ENCODE assay signal across 1 cellular context in the genomic region with DNA sequence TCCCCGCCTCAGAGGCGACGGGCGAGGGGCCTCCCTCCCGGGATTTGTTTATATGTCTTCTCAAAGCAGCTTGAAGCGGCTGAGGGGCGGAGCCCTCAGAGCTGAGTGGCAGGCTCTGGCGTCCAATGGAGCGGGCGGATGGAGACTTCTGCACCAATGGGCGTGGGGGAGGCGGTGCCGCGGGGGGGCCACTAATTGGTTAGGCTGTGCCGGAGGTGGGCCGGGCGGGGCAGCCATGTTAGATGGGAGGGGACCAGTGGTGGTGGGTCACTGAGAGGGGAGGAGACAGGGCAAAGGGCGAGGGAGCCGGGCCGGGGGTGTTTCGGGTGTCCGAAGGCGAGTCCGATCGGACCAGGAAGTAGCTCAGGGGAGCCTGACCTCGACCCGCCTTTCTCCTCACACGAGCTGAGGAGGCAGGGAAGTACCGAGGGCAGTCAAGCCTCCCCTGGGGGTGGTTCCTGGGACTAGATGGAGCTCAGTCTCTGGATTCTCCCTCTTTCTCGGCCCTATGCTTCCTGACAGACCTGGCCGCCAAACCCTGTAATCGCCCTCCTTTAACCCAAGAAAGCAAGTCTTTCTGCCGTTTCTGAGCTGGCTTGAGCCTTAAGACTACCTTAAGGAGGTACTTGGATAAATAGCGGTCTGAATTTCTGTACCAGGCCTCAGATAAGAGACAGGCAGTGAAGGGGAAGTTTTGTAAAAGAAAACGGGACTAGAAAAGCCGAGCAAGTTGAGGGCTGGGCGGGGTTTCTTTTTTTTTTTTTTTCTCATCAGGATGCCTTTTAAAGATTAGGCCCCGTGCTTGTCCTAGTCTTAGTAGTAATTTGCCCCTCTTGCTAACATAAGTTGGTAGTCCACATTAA.
TF ChIP-seq lines count a peak whose summit lies in the region.

No MANE protein-coding gene starts in this region.

TF ChIP-seq in GM12878, 131 proteins besides CTCF, POLR2A, EP300 and RAD21 (continued from another document):
- TF ChIP-seq E4F1 (IDR thresholded peaks at IDR 0.05; ENCODE audit: borderline replicate concordance, partially characterized antibody) (peak; percentile 59), GATAD2B (conservative IDR thresholded peaks at IDR 0.05; ENCODE audit: low read depth) (peak; percentile 71), CBX5 (IDR thresholded peaks at IDR 0.05; ENCODE audit: low read depth) (no peak), MTA3 (IDR thresholded peaks at IDR 0.05; ENCODE audit: borderline replicate concordance, low read length) (no peak), HDGF (IDR thresholded peaks at IDR 0.05) (peak; percentile 92), ZSCAN29 (IDR thresholded peaks at IDR 0.05) (no peak), HDAC2 (IDR thresholded peaks at IDR 0.05) (no peak), BMI1 (IDR thresholded peaks at IDR 0.05; ENCODE audit: borderline replicate concordance) (no peak), NFXL1 (IDR thresholded peaks at IDR 0.05; ENCODE audit: borderline replicate concordance) (no peak), CEBPZ (IDR thresholded peaks at IDR 0.05; ENCODE audit: low read depth, low read length) (no peak)
- TF ChIP-seq, protein P1, sequence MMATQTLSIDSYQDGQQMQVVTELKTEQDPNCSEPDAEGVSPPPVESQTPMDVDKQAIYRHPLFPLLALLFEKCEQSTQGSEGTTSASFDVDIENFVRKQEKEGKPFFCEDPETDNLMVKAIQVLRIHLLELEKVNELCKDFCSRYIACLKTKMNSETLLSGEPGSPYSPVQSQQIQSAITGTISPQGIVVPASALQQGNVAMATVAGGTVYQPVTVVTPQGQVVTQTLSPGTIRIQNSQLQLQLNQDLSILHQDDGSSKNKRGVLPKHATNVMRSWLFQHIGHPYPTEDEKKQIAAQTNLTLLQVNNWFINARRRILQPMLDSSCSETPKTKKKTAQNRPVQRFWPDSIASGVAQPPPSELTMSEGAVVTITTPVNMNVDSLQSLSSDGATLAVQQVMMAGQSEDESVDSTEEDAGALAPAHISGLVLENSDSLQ (IDR thresholded peaks at IDR 0.05) = peak; percentile 99
- TF ChIP-seq, protein P2, sequence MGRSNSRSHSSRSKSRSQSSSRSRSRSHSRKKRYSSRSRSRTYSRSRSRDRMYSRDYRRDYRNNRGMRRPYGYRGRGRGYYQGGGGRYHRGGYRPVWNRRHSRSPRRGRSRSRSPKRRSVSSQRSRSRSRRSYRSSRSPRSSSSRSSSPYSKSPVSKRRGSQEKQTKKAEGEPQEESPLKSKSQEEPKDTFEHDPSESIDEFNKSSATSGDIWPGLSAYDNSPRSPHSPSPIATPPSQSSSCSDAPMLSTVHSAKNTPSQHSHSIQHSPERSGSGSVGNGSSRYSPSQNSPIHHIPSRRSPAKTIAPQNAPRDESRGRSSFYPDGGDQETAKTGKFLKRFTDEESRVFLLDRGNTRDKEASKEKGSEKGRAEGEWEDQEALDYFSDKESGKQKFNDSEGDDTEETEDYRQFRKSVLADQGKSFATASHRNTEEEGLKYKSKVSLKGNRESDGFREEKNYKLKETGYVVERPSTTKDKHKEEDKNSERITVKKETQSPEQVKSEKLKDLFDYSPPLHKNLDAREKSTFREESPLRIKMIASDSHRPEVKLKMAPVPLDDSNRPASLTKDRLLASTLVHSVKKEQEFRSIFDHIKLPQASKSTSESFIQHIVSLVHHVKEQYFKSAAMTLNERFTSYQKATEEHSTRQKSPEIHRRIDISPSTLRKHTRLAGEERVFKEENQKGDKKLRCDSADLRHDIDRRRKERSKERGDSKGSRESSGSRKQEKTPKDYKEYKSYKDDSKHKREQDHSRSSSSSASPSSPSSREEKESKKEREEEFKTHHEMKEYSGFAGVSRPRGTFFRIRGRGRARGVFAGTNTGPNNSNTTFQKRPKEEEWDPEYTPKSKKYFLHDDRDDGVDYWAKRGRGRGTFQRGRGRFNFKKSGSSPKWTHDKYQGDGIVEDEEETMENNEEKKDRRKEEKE (IDR thresholded peaks at IDR 0.05) = no peak
TF ChIP-seq in GM12878: peak in this region for 47.
